In the genomic region with DNA sequence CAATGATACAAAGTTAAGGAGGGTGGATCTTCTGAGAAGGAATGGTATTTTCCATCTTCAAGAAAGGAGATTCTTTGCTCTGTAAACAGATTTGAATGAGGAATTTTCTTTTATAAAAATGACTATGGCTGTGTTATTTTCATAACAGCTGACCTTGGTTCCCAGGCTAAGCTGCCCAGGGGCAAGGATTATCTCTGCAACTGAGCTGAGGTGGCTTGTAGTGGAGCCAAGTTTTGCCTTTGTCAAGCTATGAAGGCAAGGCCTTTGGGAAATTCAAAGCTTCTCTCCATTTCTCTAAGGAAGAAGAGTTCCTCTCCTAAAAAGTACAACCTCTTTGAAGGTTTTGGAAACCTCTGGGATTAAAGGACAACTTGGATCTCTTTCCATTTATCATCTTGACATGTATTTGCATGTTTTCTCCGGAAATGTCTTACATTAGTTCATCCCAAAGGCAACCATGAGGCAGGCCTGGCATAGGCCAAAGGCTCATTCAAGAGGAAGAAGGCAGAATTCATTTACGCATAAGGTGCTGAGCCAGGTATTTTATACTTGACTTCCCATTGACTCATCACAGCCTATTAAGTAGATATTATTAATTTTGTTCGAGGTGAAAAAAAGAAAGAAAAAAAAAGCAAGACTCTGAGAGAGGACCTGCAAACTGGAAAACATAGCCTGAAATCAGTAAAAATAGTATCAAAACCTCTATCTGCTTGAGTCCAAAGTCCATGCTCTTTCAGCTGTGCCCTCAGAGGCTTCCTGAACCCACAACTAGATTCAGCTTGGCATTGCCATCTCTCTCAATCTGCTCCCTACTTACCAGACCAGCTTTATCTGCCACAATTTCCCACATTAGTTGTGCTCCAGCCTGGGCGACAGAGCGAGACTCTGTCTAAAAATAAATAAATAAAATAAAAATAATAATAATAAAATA, we compare ENCODE assay signal across 15 cellular contexts.
"Had no signal": no experiment of that assay in that cellular context is flagged by ENCODE, and none has a peak within 500 bp of the region (broad histone marks: within the 10 kb centered on the region; RNA-seq: fewer than 3 reads in every experiment).

No MANE protein-coding gene starts in this region.

- FAIRE-seq: astrocyte had no signal

- H3K4me3 Mint-ChIP-seq: activated CD4-positive, alpha-beta memory T cell treated with anti-CD3 and anti-CD28 coated beads for 36 hours; memory B cell; nephron progenitor cell; stimulated activated naive CD8-positive, alpha-beta T cell treated with anti-CD3 and anti-CD28 coated beads, Interleukin-15, amount 100 ng/mL, for 72 hours had no signal

- H3K9me3 Mint-ChIP-seq: activated CD4-positive, alpha-beta memory T cell treated with anti-CD3 and anti-CD28 coated beads for 36 hours; memory B cell; nephron progenitor cell; stimulated activated naive CD8-positive, alpha-beta T cell treated with anti-CD3 and anti-CD28 coated beads, Interleukin-15, amount 100 ng/mL, for 72 hours had no signal

- H3K27ac ChIP-seq: coronary artery had no signal

- DNase-seq: activated CD4-positive, alpha-beta memory T cell treated with anti-CD3 and anti-CD28 coated beads for 36 hours; activated CD4-positive, alpha-beta T cell treated with anti-CD3 and anti-CD28 coated beads for 1 hour; activated T-cell treated with anti-CD3 and anti-CD28 coated beads, Interleukin-2, amount 50 U/mL, for 48 hours; caudate nucleus; effector CD4-positive, alpha-beta T cell; hypothalamus; left cardiac atrium; nephron progenitor cell; stimulated activated CD4-positive, alpha-beta T cell treated with anti-CD3 and anti-CD28 coated beads, Interleukin-15, amount 100 ng/mL, for 24 hours; stimulated activated CD4-positive, alpha-beta T cell treated with anti-CD3 and anti-CD28 coated beads, Interleukin-4, amount 100 ng/mL, for 24 hours; stimulated activated naive CD8-positive, alpha-beta T cell treated with anti-CD3 and anti-CD28 coated beads, Interleukin-15, amount 100 ng/mL, for 72 hours; T-helper 9 cell had no signal

- H3K27ac Mint-ChIP-seq: activated CD4-positive, alpha-beta memory T cell treated with anti-CD3 and anti-CD28 coated beads for 36 hours; memory B cell; nephron progenitor cell; stimulated activated naive CD8-positive, alpha-beta T cell treated with anti-CD3 and anti-CD28 coated beads, Interleukin-15, amount 100 ng/mL, for 72 hours had no signal

- H3K36me3 Mint-ChIP-seq: activated CD4-positive, alpha-beta memory T cell treated with anti-CD3 and anti-CD28 coated beads for 36 hours had no signal

- H3K27me3 Mint-ChIP-seq: activated CD4-positive, alpha-beta memory T cell treated with anti-CD3 and anti-CD28 coated beads for 36 hours; stimulated activated naive CD8-positive, alpha-beta T cell treated with anti-CD3 and anti-CD28 coated beads, Interleukin-15, amount 100 ng/mL, for 72 hours had no signal

- H3K4me3 ChIP-seq: coronary artery had no signal

- ATAC-seq: left cardiac atrium; stimulated activated naive CD8-positive, alpha-beta T cell treated with anti-CD3 and anti-CD28 coated beads, Interleukin-15, amount 100 ng/mL, for 72 hours had no signal
